ENCODE assay signal across 28 cellular contexts in genomic region chr4:139460565-139460964, GRCh38.
"Had no signal": no experiment of that assay in that cellular context is flagged by ENCODE, and none has a peak within 500 bp of the region (broad histone marks: within the 10 kb centered on the region; RNA-seq: fewer than 3 reads in every experiment).

No MANE protein-coding gene starts in this region.

- H3K36me3 ChIP-seq: adrenal gland, ascending aorta, lower lobe of right lung, tibial artery had no signal

- DNase-seq: activated CD4-positive, alpha-beta T cell treated with anti-CD3 and anti-CD28 coated beads for 4 hours; activated CD4-positive, alpha-beta T cell treated with anti-CD3 and anti-CD28 coated beads, Interleukin-2, amount 50 U/mL, for 48 hours; activated CD4-positive, CD25-positive, alpha-beta regulatory T cell; activated CD8-positive, alpha-beta memory T cell treated with anti-CD3 and anti-CD28 coated beads, Interleukin-2, amount 50 U/mL, for 48 hours; activated naive CD4-positive, alpha-beta T cell; activated T-cell treated with anti-CD3 and anti-CD28 coated beads, Interleukin-2, amount 50 U/mL, for 4 hours; adrenal gland; central memory CD4-positive, alpha-beta T cell; effector memory CD8-positive, alpha-beta T cell; glutamatergic neuron; immature natural killer cell; lower lobe of right lung; naive thymus-derived CD4-positive, alpha-beta T cell; spleen; stimulated activated CD4-positive, alpha-beta T cell treated with anti-CD3 and anti-CD28 coated beads, Interleukin-4, amount 100 ng/mL, for 1 hour; stimulated activated naive CD8-positive, alpha-beta T cell treated with anti-CD3 and anti-CD28 coated beads, Interleukin-15, Interleukin-2, amounts not matched to agents 100 U/mL and 50 U/mL, for 24 hours had no signal

- H3K27me3 Mint-ChIP-seq: activated naive CD8-positive, alpha-beta T cell; effector memory CD8-positive, alpha-beta T cell; naive thymus-derived CD4-positive, alpha-beta T cell; progenitor cell of endocrine pancreas had no signal

- H3K4me2 ChIP-seq: hepatocyte had no signal

- H2AFZ ChIP-seq: hepatocyte had no signal

- H3K4me3 ChIP-seq: adrenal gland, ascending aorta, esophagus muscularis mucosa, hepatocyte, lower lobe of right lung, spleen, tibial artery had no signal

- H3K4me3 Mint-ChIP-seq: activated naive CD8-positive, alpha-beta T cell; activated T-cell treated with anti-CD3 and anti-CD28 coated beads, Interleukin-2, amount 50 U/mL, for 4 hours; effector memory CD8-positive, alpha-beta T cell; immature natural killer cell; neural crest cell; T-helper 1 cell treated with Interleukin-12 subunit alpha and Interleukin-12 subunit beta and Interleukin-4 antibody, amounts not matched to agents 30 μg/mL and 1 μg/mL, for 36 hours had no signal

- H3K27ac ChIP-seq: adrenal gland, hepatocyte, lower lobe of right lung, spleen had no signal

- H3K27ac Mint-ChIP-seq: activated naive CD8-positive, alpha-beta T cell; activated T-helper 2 cell treated with anti-CD3 and anti-CD28 coated beads, Interferon-gamma antibody, Interleukin-2, Interleukin-4, amounts not matched to agents 10 μg/mL and 5 μg/mL and 100 μg/mL, durations not matched to agents 14 hours and 24 hours and 36 hours; T-helper 1 cell treated with Interleukin-12 subunit alpha and Interleukin-12 subunit beta and Interleukin-4 antibody, amounts not matched to agents 30 μg/mL and 1 μg/mL, for 36 hours had no signal

- H3K36me3 Mint-ChIP-seq: immature natural killer cell had no signal

- H3K9me3 Mint-ChIP-seq: activated T-cell treated with anti-CD3 and anti-CD28 coated beads, Interleukin-2, amount 50 U/mL, for 4 hours; effector memory CD8-positive, alpha-beta T cell; immature natural killer cell; neural crest cell had no signal

- FAIRE-seq: colon, frontal cortex had no signal

- H3K27me3 ChIP-seq: adrenal gland, ascending aorta, esophagus muscularis mucosa, hepatocyte, spleen, tibial artery had no signal

- ATAC-seq: activated T-cell treated with anti-CD3 and anti-CD28 coated beads, Interleukin-2, amount 50 U/mL, for 4 hours; effector memory CD8-positive, alpha-beta T cell; left lobe of liver; lower lobe of right lung; naive thymus-derived CD4-positive, alpha-beta T cell; stimulated activated naive CD8-positive, alpha-beta T cell treated with anti-CD3 and anti-CD28 coated beads, Interleukin-15, Interleukin-2, amounts not matched to agents 100 U/mL and 50 U/mL, for 24 hours had no signal

- H3K9me3 ChIP-seq: adrenal gland, ascending aorta, esophagus muscularis mucosa, lower lobe of right lung, tibial artery had no signal
